In genomic region chr11:69831985-69832384, GRCh38 we compare ENCODE assay signal across 26 cellular contexts. TPM values are rescaled to one million over a fixed set of nuclear protein-coding genes. Genes with fewer than 3 reads are reported as not detected.
"Had no signal": no experiment of that assay in that cellular context is flagged by ENCODE, and none has a peak within 500 bp of the region (broad histone marks: within the 10 kb centered on the region; RNA-seq: fewer than 3 reads in every experiment).

No MANE protein-coding gene starts in this region.

- H3K4me2 ChIP-seq: hepatocyte had no signal

- H3K27ac ChIP-seq: colonic mucosa, hepatocyte, left ventricle myocardium inferior, ovary, stomach, thoracic aorta, transverse colon had no signal

- H3K27me3 ChIP-seq: colonic mucosa, hepatocyte, ovary had no signal

- H3K79me2 ChIP-seq: hepatocyte had no signal

- H3K36me3 Mint-ChIP-seq: naive thymus-derived CD8-positive, alpha-beta T cell had no signal

- H2AFZ ChIP-seq: hepatocyte had no signal

- H3K36me3 ChIP-seq: colonic mucosa, left ventricle myocardium inferior, ovary, stomach, thoracic aorta, transverse colon had no signal

- ATAC-seq: left cardiac atrium; mucosa of descending colon; naive thymus-derived CD8-positive, alpha-beta T cell; right cardiac atrium had no signal

- DNase-seq: colonic mucosa; dermis blood vessel endothelial cell; effector CD4-positive, alpha-beta T cell; foreskin melanocyte; kidney; left cardiac atrium; left ventricle myocardium inferior; mucosa of descending colon; naive thymus-derived CD8-positive, alpha-beta T cell; ovary; right cardiac atrium; stimulated activated CD4-positive, alpha-beta T cell treated with anti-CD3 and anti-CD28 coated beads, Interleukin-2, amount 100 ng/mL, for 24 hours; stimulated activated CD4-positive, alpha-beta T cell treated with anti-CD3 and anti-CD28 coated beads, Interleukin-4, amount 100 ng/mL, for 4 hours; stimulated activated naive CD4-positive, alpha-beta T cell; stomach; substantia nigra; transverse colon had no signal

- H3K9me3 ChIP-seq: colonic mucosa, mucosa of descending colon, ovary, thoracic aorta, transverse colon had no signal

- H3K27ac Mint-ChIP-seq: naive thymus-derived CD8-positive, alpha-beta T cell had no signal

- H3K4me3 Mint-ChIP-seq: naive thymus-derived CD8-positive, alpha-beta T cell had no signal

- H3K4me1 ChIP-seq: colonic mucosa, left ventricle myocardium inferior, stomach had no signal

- H3K4me3 ChIP-seq: colonic mucosa, hepatocyte, left ventricle myocardium inferior, lung, mucosa of descending colon, ovary, stomach, thoracic aorta, transverse colon had no signal

- H3K9me3 Mint-ChIP-seq: naive thymus-derived CD8-positive, alpha-beta T cell had no signal

RNA-seq across cellular contexts. Expression of gene FGF3, which starts 12.8 kb away (rescaled TPM):
- total RNA-seq: colonic mucosa; dermis blood vessel endothelial cell; hepatocyte; kidney; left cardiac atrium; left ventricle myocardium inferior; lung; mucosa of descending colon; naive thymus-derived CD8-positive, alpha-beta T cell; ovary; posterior vena cava; right cardiac atrium; skeletal muscle tissue; stomach; thoracic aorta; transverse colon; ureter had no signal
- polyA plus RNA-seq: esophagus; hepatocyte; lung; naive thymus-derived CD8-positive, alpha-beta T cell; ovary; right cardiac atrium; stomach had no signal

RNA-seq across cellular contexts. Expression of gene FGF4, which starts 56.8 kb away (rescaled TPM):
- total RNA-seq: cerebellum; colonic mucosa; dermis blood vessel endothelial cell; hepatocyte; kidney; left cardiac atrium; left ventricle myocardium inferior; lung; mucosa of descending colon; naive thymus-derived CD8-positive, alpha-beta T cell; ovary; posterior vena cava; right cardiac atrium; stomach; thoracic aorta; transverse colon; ureter had no signal
- polyA plus RNA-seq: esophagus; hepatocyte; lung; naive thymus-derived CD8-positive, alpha-beta T cell; neural cell; ovary; right cardiac atrium; stomach had no signal
